In genomic region chr9:87542180-87542579, GRCh38 we compare ENCODE assay signal across 2 cellular contexts.
TF ChIP-seq lines count a peak whose summit lies in the region.

No MANE protein-coding gene starts in this region.

TF ChIP-seq in WTC11, 78 proteins besides CTCF, POLR2A, EP300 and RAD21:
- no peak for TF ChIP-seq PREB (CRISPR knock-in tag; IDR thresholded peaks at IDR 0.05; ENCODE audit: borderline replicate concordance)
- TF ChIP-seq USF2 (CRISPR knock-in tag; IDR thresholded peaks at IDR 0.05), result no peak
- TF ChIP-seq ATF2 (CRISPR knock-in tag; IDR thresholded peaks at IDR 0.05; ENCODE audit: borderline replicate concordance, low read depth), result no peak
- no peak for TF ChIP-seq ATF6 (CRISPR knock-in tag; IDR thresholded peaks at IDR 0.05)
- TF ChIP-seq ARID4B (CRISPR knock-in tag; IDR thresholded peaks at IDR 0.05; ENCODE audit: borderline replicate concordance), result no peak
- TF ChIP-seq ZNF317 (CRISPR knock-in tag; IDR thresholded peaks at IDR 0.05; ENCODE audit: borderline replicate concordance, low read depth), result no peak
- no peak for TF ChIP-seq ERG (CRISPR knock-in tag; IDR thresholded peaks at IDR 0.05)
- TF ChIP-seq ZNF232 (CRISPR knock-in tag; IDR thresholded peaks at IDR 0.05), result no peak
- TF ChIP-seq IRF2 (CRISPR knock-in tag; IDR thresholded peaks at IDR 0.05; ENCODE audit: borderline replicate concordance, low read depth), result no peak
- TF ChIP-seq PRRX2 (CRISPR knock-in tag; IDR thresholded peaks at IDR 0.05), result no peak
- no peak for TF ChIP-seq ZNF138 (CRISPR knock-in tag; conservative IDR thresholded peaks at IDR 0.05)
- TF ChIP-seq CBFB (CRISPR knock-in tag; IDR thresholded peaks at IDR 0.05; ENCODE audit: low read depth), result no peak
- no peak for TF ChIP-seq ZMAT4 (CRISPR knock-in tag; IDR thresholded peaks at IDR 0.05)

TF ChIP-seq in endothelial cell of umbilical vein, 7 proteins besides CTCF, POLR2A, EP300 and RAD21 (continued from another document):
- TF ChIP-seq EZH2 (IDR thresholded peaks at IDR 0.05; ENCODE audit: borderline replicate concordance, low read depth, low read length, severe bottlenecking) (no peak), POLR2AphosphoS5 (IDR thresholded peaks at IDR 0.05; ENCODE audit: insufficient read depth, low read depth, low read length) (no peak), GATA2 (IDR thresholded peaks at IDR 0.05; ENCODE audit: insufficient read depth, insufficient read length, low read depth, low read length) (no peak), MYC (IDR thresholded peaks at IDR 0.05; ENCODE audit: low read depth, low read length) (no peak), JUN (IDR thresholded peaks at IDR 0.05; ENCODE audit: borderline replicate concordance, insufficient read depth, insufficient read length, low read depth) (no peak)
